ENCODE assay signal across 22 cellular contexts in the genomic region with DNA sequence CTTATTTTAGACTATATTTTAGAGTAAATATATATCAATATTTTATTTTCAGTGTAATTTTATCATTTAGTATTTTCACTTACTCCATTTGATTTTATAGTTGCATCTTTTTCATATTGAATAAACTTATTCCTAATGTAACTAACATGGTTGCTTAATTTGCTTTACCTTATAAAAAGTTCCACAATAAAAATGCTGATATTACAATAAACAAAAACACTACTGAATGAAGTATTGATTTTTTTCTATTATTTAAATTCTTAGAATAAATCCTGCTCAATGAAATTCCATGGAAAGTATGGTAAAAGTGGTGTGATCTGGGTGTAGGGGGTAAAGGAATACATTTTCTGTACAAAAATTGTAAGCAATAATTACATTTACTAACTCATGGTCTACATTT.
"Had no signal": no experiment of that assay in that cellular context is flagged by ENCODE, and none has a peak within 500 bp of the region (broad histone marks: within the 10 kb centered on the region; RNA-seq: fewer than 3 reads in every experiment).

No MANE protein-coding gene starts in this region.

- H3K27me3 ChIP-seq: dorsolateral prefrontal cortex, esophagus muscularis mucosa, foreskin keratinocyte, gastroesophageal sphincter, heart right ventricle, left lung had no signal

- ATAC-seq: foreskin keratinocyte, gastroesophageal sphincter, heart right ventricle, left cardiac atrium, left lung, left ventricle myocardium superior, lower lobe of right lung, mucosa of descending colon had no signal

- H3K36me3 ChIP-seq: esophagus muscularis mucosa, gastroesophageal sphincter, heart right ventricle, left lung, lower lobe of right lung had no signal

- FAIRE-seq: colon, endothelial cell of umbilical vein, frontal cortex, islet of Langerhans, keratinocyte had no signal

- H3K27ac ChIP-seq: coronary artery, dorsolateral prefrontal cortex, esophagus muscularis mucosa, foreskin keratinocyte, gastroesophageal sphincter, heart right ventricle, left lung, lower lobe of right lung had no signal

- H3K4me1 ChIP-seq: esophagus muscularis mucosa, foreskin keratinocyte, gastroesophageal sphincter, heart right ventricle, left lung, lower lobe of right lung had no signal

- H3K9me3 ChIP-seq: esophagus muscularis mucosa, gastroesophageal sphincter, left lung, lower lobe of right lung, mucosa of descending colon had no signal

- H3K4me3 ChIP-seq: coronary artery, dorsolateral prefrontal cortex, esophagus muscularis mucosa, gastroesophageal sphincter, heart right ventricle, left lung, lower lobe of right lung, mucosa of descending colon had no signal

- DNase-seq: dermis blood vessel endothelial cell; dorsolateral prefrontal cortex; effector CD4-positive, alpha-beta T cell; effector memory CD4-positive, alpha-beta T cell; foreskin keratinocyte; heart right ventricle; hippocampal formation; left cardiac atrium; left lung; left ventricle myocardium superior; lower lobe of right lung; mesenchymal stem cell; mucosa of descending colon; naive B cell had no signal
